In genomic region chr4:4248036-4248884, GRCh38 we compare ENCODE assay signal across 1 cellular context.
TF ChIP-seq lines count a peak whose summit lies in the region.

TMEM128 (minus strand) TSS chr4:4248223; CDS start chr4:4248202, 21 bp downstream.

TF ChIP-seq in HepG2, 621 proteins besides CTCF, POLR2A, EP300 and RAD21 (continued from another document):
- 0 out of 2 replicates have a peak, but pooled peaks have one; percentile 68 for TF ChIP-seq KIAA2018 (CRISPR knock-in tag; IDR thresholded peaks at IDR 0.05; ENCODE audit: borderline replicate concordance)
- TF ChIP-seq MEIS1 (CRISPR knock-in tag; IDR thresholded peaks at IDR 0.05; ENCODE audit: borderline replicate concordance): no peak
- TF ChIP-seq DBP (CRISPR knock-in tag; IDR thresholded peaks at IDR 0.05; ENCODE audit: not compliant biosample characterization): no peak
- no peak for TF ChIP-seq ZUFSP (CRISPR knock-in tag; IDR thresholded peaks at IDR 0.05; ENCODE audit: borderline replicate concordance)
- peak; percentile 95 for TF ChIP-seq ZFY (CRISPR knock-in tag; IDR thresholded peaks at IDR 0.05)
- TF ChIP-seq ZNF577 (CRISPR knock-in tag; IDR thresholded peaks at IDR 0.05; ENCODE audit: borderline replicate concordance, low read depth): no peak
- TF ChIP-seq PCBP1 (IDR thresholded peaks at IDR 0.05; ENCODE audit: borderline replicate concordance, low read depth, low read length): no peak
- TF ChIP-seq HNRNPLL (IDR thresholded peaks at IDR 0.05; ENCODE audit: low read depth, low read length, poor library complexity, severe bottlenecking): peak; percentile 74
- peak; percentile 56; the same call in 1 of the 2 replicates for TF ChIP-seq ZNF670 (CRISPR knock-in tag; IDR thresholded peaks at IDR 0.05; ENCODE audit: borderline replicate concordance)
- peak; percentile 60 for TF ChIP-seq AHDC1 (CRISPR knock-in tag; IDR thresholded peaks at IDR 0.05; ENCODE audit: borderline replicate concordance)
- no peak for TF ChIP-seq PTBP1 (IDR thresholded peaks at IDR 0.05; ENCODE audit: low read depth, low read length, poor library complexity, severe bottlenecking)
